10 cellular contexts compared by ENCODE assay signal in genomic region chr15:41258706-41259471, GRCh38. TPM values are rescaled to one million over a fixed set of nuclear protein-coding genes. Genes with fewer than 3 reads are reported as not detected.
DNase-seq lines count a peak whose midpoint lies in the region; ATAC-seq lines count a peak whose summit lies in the region.
"Had no signal": no experiment of that assay in that cellular context is flagged by ENCODE, and none has a peak within 500 bp of the region (broad histone marks: within the 10 kb centered on the region; RNA-seq: fewer than 3 reads in every experiment).

No MANE protein-coding gene starts in this region.

- ATAC-seq in activated naive CD4-positive, alpha-beta T cell treated with anti-CD3 and anti-CD28 coated beads, Interleukin-2, amount 50 U/mL, for 72 hours: no peak
- no peak for ATAC-seq in HG03159 (IDR thresholded peaks at IDR 0.05; ENCODE audit: unreplicated experiment)
- no peak for ATAC-seq in HG02763 (IDR thresholded peaks at IDR 0.05; ENCODE audit: unreplicated experiment)

- H3K9me3 Mint-ChIP-seq in activated naive CD4-positive, alpha-beta T cell treated with anti-CD3 and anti-CD28 coated beads, Interleukin-2, amount 50 U/mL, for 24 hours: no peaks in the 10 kb centered on the region
- H3K9me3 Mint-ChIP-seq in activated naive CD4-positive, alpha-beta T cell treated with anti-CD3 and anti-CD28 coated beads, Interleukin-2, amount 50 U/mL, for 72 hours: no peaks in the 10 kb centered on the region

- no peak for DNase-seq in activated naive CD4-positive, alpha-beta T cell treated with anti-CD3 and anti-CD28 coated beads, Interleukin-2, amount 50 U/mL, for 72 hours (ENCODE audit: low spot score in 2 of 2)
- DNase-seq in adipocyte (ENCODE audit: low read depth) (peak; percentile 31), kidney tubule cell (ENCODE audit: low spot score) (peak; percentile 69), DMS153 (lab: John Stamatoyannopoulos, UW) (no peak), hepatic stellate cell (ENCODE audit: low spot score) (no peak)
- DNase-seq: NCI-H1417 treated with DMSO at 0.1 percent for 48 hours had no signal

- H3K4me1 ChIP-seq in adipocyte (ENCODE audit: control insufficient read depth, insufficient read depth, low read length): peaks cover 69% of the 10 kb centered on the region

- H3K4me3 Mint-ChIP-seq in activated naive CD4-positive, alpha-beta T cell treated with anti-CD3 and anti-CD28 coated beads, Interleukin-2, amount 50 U/mL, for 24 hours: no peak overlapping the region

- H3K4me3 ChIP-seq in adipocyte (ENCODE audit: low read length): peak overlapping the region; percentile 13

- H3K27me3 Mint-ChIP-seq in activated naive CD4-positive, alpha-beta T cell treated with anti-CD3 and anti-CD28 coated beads, Interleukin-2, amount 50 U/mL, for 24 hours: no peaks in the 10 kb centered on the region

- peaks cover 9% of the 10 kb centered on the region for H3K36me3 Mint-ChIP-seq in activated naive CD4-positive, alpha-beta T cell treated with anti-CD3 and anti-CD28 coated beads, Interleukin-2, amount 50 U/mL, for 24 hours
- H3K36me3 Mint-ChIP-seq in activated naive CD4-positive, alpha-beta T cell treated with anti-CD3 and anti-CD28 coated beads, Interleukin-2, amount 50 U/mL, for 72 hours: no peaks in the 10 kb centered on the region

- no peaks in the 10 kb centered on the region for H3K27me3 ChIP-seq in adipocyte (replicated peaks; ENCODE audit: control insufficient read depth, insufficient read depth, low read length)

- peak overlapping the region; percentile 26 for H3K27ac Mint-ChIP-seq in activated naive CD4-positive, alpha-beta T cell treated with anti-CD3 and anti-CD28 coated beads, Interleukin-2, amount 50 U/mL, for 24 hours
- H3K27ac Mint-ChIP-seq in activated naive CD4-positive, alpha-beta T cell treated with anti-CD3 and anti-CD28 coated beads, Interleukin-2, amount 50 U/mL, for 72 hours: no peak overlapping the region

- H3K36me3 ChIP-seq in adipocyte (ENCODE audit: control insufficient read depth, insufficient read depth, low read length, severe bottlenecking): peaks cover 52% of the 10 kb centered on the region

- H3K9me3 ChIP-seq in adipocyte (ENCODE audit: control insufficient read depth, low read length): no peaks in the 10 kb centered on the region

- H3K4me1 Mint-ChIP-seq in activated naive CD4-positive, alpha-beta T cell treated with anti-CD3 and anti-CD28 coated beads, Interleukin-2, amount 50 U/mL, for 24 hours: peaks cover 3% of the 10 kb centered on the region

- peak overlapping the region; percentile 76 for H3K9ac ChIP-seq in adipocyte (ENCODE audit: low read length)

RNA-seq across cellular contexts. Expression of gene CHP1, which starts 27.8 kb away (rescaled TPM):
- 10 to 100 TPM; 34.2 to 57.2 TPM for total RNA-seq in activated naive CD4-positive, alpha-beta T cell treated with anti-CD3 and anti-CD28 coated beads, Interleukin-2, amount 50 U/mL, for 72 hours

RNA-seq across cellular contexts. Expression of gene EXD1, which starts 28.3 kb away (rescaled TPM):
- total RNA-seq in activated naive CD4-positive, alpha-beta T cell treated with anti-CD3 and anti-CD28 coated beads, Interleukin-2, amount 50 U/mL, for 72 hours: under 1 TPM in 1 of 2 donors, not detected in 1; 0.32 TPM
- total RNA-seq: A673 had no signal

Comparison
In these comparisons a context has a peak if more than half of its experiments do, and no peak if none do; other contexts are left out.
1. DNase-seq: peak in adipocyte (single experiment) and kidney tubule cell (single experiment); none in activated naive CD4-positive, alpha-beta T cell treated with anti-CD3 and anti-CD28 coated beads, Interleukin-2, amount 50 U/mL, for 72 hours (0 of 2), DMS153 (single experiment) and hepatic stellate cell (single experiment).